In genomic region chr6:42403415-42403814, GRCh38 we compare ENCODE assay signal across 1 cellular context.
TF ChIP-seq lines count a peak whose summit lies in the region.

No MANE protein-coding gene starts in this region.

TF ChIP-seq in H1, 55 proteins besides CTCF, POLR2A, EP300 and RAD21:
- TF ChIP-seq SUZ12 (IDR thresholded peaks at IDR 0.05; ENCODE audit: low read length) = no peak
- TF ChIP-seq CREB1 (IDR thresholded peaks at IDR 0.05) = no peak
- TF ChIP-seq FOSL1 (IDR thresholded peaks at IDR 0.05; ENCODE audit: insufficient read depth, low read depth, low read length) = no peak
- TF ChIP-seq NRF1 (IDR thresholded peaks at IDR 0.05; ENCODE audit: low read depth, low read length) = no peak
- no peak for TF ChIP-seq SIX5 (IDR thresholded peaks at IDR 0.05; ENCODE audit: low read depth, low read length)
- TF ChIP-seq RFX5 (IDR thresholded peaks at IDR 0.05; ENCODE audit: borderline replicate concordance, low read depth, low read length) = no peak
- TF ChIP-seq TEAD4 (IDR thresholded peaks at IDR 0.05; ENCODE audit: low read depth, low read length) = no peak
- no peak for TF ChIP-seq TCF12 (IDR thresholded peaks at IDR 0.05; ENCODE audit: low read depth, low read length)
- TF ChIP-seq JUN (IDR thresholded peaks at IDR 0.05; ENCODE audit: low read depth, low read length) = no peak
- TF ChIP-seq SP4 (IDR thresholded peaks at IDR 0.05; ENCODE audit: low read length) = no peak
- no peak for TF ChIP-seq KDM1A (IDR thresholded peaks at IDR 0.05; ENCODE audit: borderline replicate concordance, low read length)
- TF ChIP-seq KDM5A (IDR thresholded peaks at IDR 0.05; ENCODE audit: low read length) = no peak
- no peak for TF ChIP-seq BRCA1 (IDR thresholded peaks at IDR 0.05; ENCODE audit: low read depth, low read length)
- TF ChIP-seq E2F6 (IDR thresholded peaks at IDR 0.05) = no peak
- TF ChIP-seq EGR1 (IDR thresholded peaks at IDR 0.05; ENCODE audit: borderline replicate concordance, low read depth, low read length) = no peak
- no peak for TF ChIP-seq TAF7 (optimal IDR thresholded peaks at IDR 0.05; ENCODE audit: borderline replicate concordance, low read depth, low read length)
- TF ChIP-seq SIN3A (conservative IDR thresholded peaks at IDR 0.05 in 1 of 2, IDR thresholded peaks at IDR 0.05 in 1 of 2; ENCODE audit: low read depth in 1 of 2, low read length in 2 of 2) = no peak
- TF ChIP-seq SP1 (IDR thresholded peaks at IDR 0.05; ENCODE audit: low read depth, low read length) = no peak
- TF ChIP-seq CBX5 (IDR thresholded peaks at IDR 0.05; ENCODE audit: low read depth, low read length) = no peak
- no peak for TF ChIP-seq TAF1 (IDR thresholded peaks at IDR 0.05; ENCODE audit: low read depth, low read length)
